Comparison of ENCODE assay signal across 7 cellular contexts in genomic region chr1:1058088-1058905, GRCh38. TPM values are rescaled to one million over a fixed set of nuclear protein-coding genes. Genes with fewer than 3 reads are reported as not detected.
DNase-seq lines count a peak whose midpoint lies in the region; ATAC-seq and TF ChIP-seq lines count a peak whose summit lies in the region.
"Had no signal": no experiment of that assay in that cellular context is flagged by ENCODE, and none has a peak within 500 bp of the region (broad histone marks: within the 10 kb centered on the region; RNA-seq: fewer than 3 reads in every experiment).

No MANE protein-coding gene starts in this region.

- peaks cover 8% of the 10 kb centered on the region for H3K9me3 Mint-ChIP-seq in glutamatergic neuron (ENCODE audit: unreplicated experiment)

- ATAC-seq in GM18909 (IDR thresholded peaks at IDR 0.05; ENCODE audit: poor library complexity, unreplicated experiment) (no peak), HG03135 (IDR thresholded peaks at IDR 0.05; ENCODE audit: unreplicated experiment) (no peak)

- H3K27me3 Mint-ChIP-seq in glutamatergic neuron (ENCODE audit: unreplicated experiment) = peaks cover 13% of the 10 kb centered on the region

- POLR2A ChIA-PET in BJ (lab: Charles Lee) = no interaction called here

- no peaks in the 10 kb centered on the region for H3K4me1 Mint-ChIP-seq in glutamatergic neuron (ENCODE audit: low read depth, unreplicated experiment)

- peak overlapping the region; percentile 89 for H3K4me3 Mint-ChIP-seq in glutamatergic neuron (ENCODE audit: unreplicated experiment)

- TF ChIP-seq CTCF in BJ (IDR thresholded peaks at IDR 0.05; ENCODE audit: insufficient read depth, low read depth, low read length) (no peak), LNCaP clone FGC (IDR thresholded peaks at IDR 0.05; ENCODE audit: control insufficient read depth, extremely low read depth, insufficient read depth) (no peak), glutamatergic neuron (IDR thresholded peaks at IDR 0.05; ENCODE audit: partially characterized antibody, unreplicated experiment) (no peak)

- CTCF ChIA-PET in BJ (lab: Yijun Ruan, JAX) = interaction anchor here (1.0 to 8.5 kb wide), 8 partner anchors 10 to 74 kb away, joined by 3 to 157 read pairs (median 5); partner anchors contain the start of genes HES4 and PERM1

- H3K36me3 Mint-ChIP-seq in glutamatergic neuron (ENCODE audit: unreplicated experiment) = no peaks in the 10 kb centered on the region

- no peaks in the 10 kb centered on the region; the same call in 1 of the 2 replicates for H3K27me3 ChIP-seq in BJ (ENCODE audit: control insufficient read depth, insufficient read depth, low read length)

- no peak overlapping the region for H3K27ac Mint-ChIP-seq in glutamatergic neuron (ENCODE audit: unreplicated experiment)

- H3K36me3 ChIP-seq in BJ (ENCODE audit: control insufficient read depth, insufficient read depth, low read length) = peaks cover 11% of the 10 kb centered on the region

- peak overlapping the region; percentile 49; the same call in 1 of the 2 replicates for H3K4me3 ChIP-seq in BJ (ENCODE audit: low read depth, low read length)
- H3K4me3 ChIP-seq in LNCaP clone FGC (ENCODE audit: low read depth, low read length) = peak overlapping the region; percentile 60

- DNase-seq in BJ (ENCODE audit: low read depth) (no peak), LNCaP clone FGC (ENCODE audit: low read depth) (no peak), glutamatergic neuron (no peak), GM03348 (ENCODE audit: low spot score) (no peak)

RNA-seq across cellular contexts. Expression of gene RNF223, which starts 15.8 kb away (rescaled TPM):
- not detected in 2 replicates for polyA plus RNA-seq in BJ (2011; rRNA removed)
- polyA minus RNA-seq in BJ (2011; rRNA and poly(A)+ RNA removed) = not detected in 2 replicates
- total RNA-seq in glutamatergic neuron (ENCODE audit: unreplicated experiment) = not detected
- total RNA-seq: temporal lobe had no signal

RNA-seq across cellular contexts. Expression of gene AGRN, which starts 38.4 kb away (rescaled TPM):
- 32.7 and 41.2 TPM in 2 replicates for polyA plus RNA-seq in BJ (2011; rRNA removed)
- 20.4 and 22.9 TPM in 2 replicates for polyA minus RNA-seq in BJ (2011; rRNA and poly(A)+ RNA removed)
- 914 TPM for total RNA-seq in glutamatergic neuron (ENCODE audit: unreplicated experiment)

RNA-seq across cellular contexts. Expression of gene ISG15, which starts 45.0 kb away (rescaled TPM):
- 73.0 and 86.8 TPM in 2 replicates for polyA plus RNA-seq in BJ (2011; rRNA removed)
- polyA minus RNA-seq in BJ (2011; rRNA and poly(A)+ RNA removed) = 8.7 and 9.7 TPM in 2 replicates
- total RNA-seq in glutamatergic neuron (ENCODE audit: unreplicated experiment) = 18.4 TPM

RNA-seq across cellular contexts. Expression of gene C1orf159, which starts 57.6 kb away (rescaled TPM):
- 4.3 and 8.9 TPM in 2 replicates for polyA plus RNA-seq in BJ (2011; rRNA removed)
- polyA minus RNA-seq in BJ (2011; rRNA and poly(A)+ RNA removed) = 1.6 and 1.8 TPM in 2 replicates
- total RNA-seq in glutamatergic neuron (ENCODE audit: unreplicated experiment) = 24.5 TPM

RNA-seq across cellular contexts. Expression of gene HES4, which starts 58.4 kb away (rescaled TPM):
- polyA plus RNA-seq in BJ (2011; rRNA removed) = 5.6 and 10.8 TPM in 2 replicates
- 1.7 and 2.0 TPM in 2 replicates for polyA minus RNA-seq in BJ (2011; rRNA and poly(A)+ RNA removed)
- total RNA-seq in glutamatergic neuron (ENCODE audit: unreplicated experiment) = 218 TPM
